8 cellular contexts compared by ENCODE assay signal in the genomic region with DNA sequence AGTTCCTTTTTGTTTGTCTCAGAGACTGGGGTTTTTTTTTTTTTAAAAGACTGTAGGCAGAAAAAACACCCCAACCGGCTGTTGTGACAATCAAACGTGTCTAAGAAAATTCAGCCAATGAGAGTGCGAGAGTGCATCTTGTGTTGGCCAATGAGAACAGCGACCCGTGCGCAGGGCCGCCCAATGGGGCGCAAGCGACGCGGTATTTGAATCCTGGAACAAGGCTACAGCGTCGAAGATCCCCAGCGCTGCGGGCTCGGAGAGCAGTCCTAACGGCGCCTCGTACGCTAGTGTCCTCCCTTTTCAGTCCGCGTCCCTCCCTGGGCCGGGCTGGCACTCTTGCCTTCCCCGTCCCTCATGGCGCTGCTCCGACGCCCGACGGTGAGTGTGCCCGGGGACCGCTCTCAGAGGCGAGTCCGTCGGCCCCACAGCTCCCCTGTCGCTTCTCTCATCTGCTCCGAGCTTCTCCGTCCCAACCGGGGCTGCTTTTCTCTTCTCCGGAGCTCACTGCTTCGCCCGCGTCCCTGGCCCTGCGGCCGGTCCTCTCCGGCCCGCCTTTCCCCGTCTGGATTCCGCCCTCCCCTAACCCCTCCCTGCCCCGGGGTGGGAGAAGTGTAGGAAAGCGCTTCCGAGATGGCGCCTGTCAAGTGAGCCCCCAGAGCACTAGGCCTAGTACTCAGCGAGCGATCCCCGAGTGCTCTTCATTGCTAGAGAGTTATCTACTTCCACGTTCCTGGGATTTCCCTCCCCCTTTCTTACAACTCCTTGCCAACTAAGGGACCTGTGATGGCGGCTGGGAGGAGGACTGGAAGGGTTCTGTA. TPM values are rescaled to one million over a fixed set of nuclear protein-coding genes. Genes with fewer than 3 reads are reported as not detected.
DNase-seq lines count a peak whose midpoint lies in the region; ATAC-seq lines count a peak whose summit lies in the region.

A gene (plus strand): TSS at position 235 of the 821 bp plus-strand sequence. CDS start 123 bp downstream, at position 358.

- no peaks in the 10 kb centered on the region for H3K9me3 Mint-ChIP-seq in effector memory CD8-positive, alpha-beta T cell

- H3K4me3 Mint-ChIP-seq in effector memory CD8-positive, alpha-beta T cell, result peak within 1 kb of the TSS; percentile 98

- H3K27ac Mint-ChIP-seq in effector memory CD8-positive, alpha-beta T cell, result peak within 1 kb of the TSS; percentile 99 to 100

- H3K4me1 Mint-ChIP-seq in effector memory CD8-positive, alpha-beta T cell (ENCODE audit: low read depth in 2 of 2), result peaks cover 7 to 12% of the 10 kb centered on the region in 2 donors

- ATAC-seq in GM21367 (IDR thresholded peaks at IDR 0.05; ENCODE audit: unreplicated experiment), result peak; percentile 95
- peak; percentile 100 for ATAC-seq in effector memory CD8-positive, alpha-beta T cell (replicated peaks)

- no peaks in the 10 kb centered on the region for H3K27me3 Mint-ChIP-seq in effector memory CD8-positive, alpha-beta T cell

- peaks cover 14% of the 10 kb centered on the region for H3K36me3 Mint-ChIP-seq in effector memory CD8-positive, alpha-beta T cell (ENCODE audit: insufficient read depth)

- peak; percentile 93 for DNase-seq in COR-L47 (lab: John Stamatoyannopoulos, UW)
- DNase-seq in HT1080 (ENCODE audit: low read depth), result peak; percentile 95
- peak; percentile 97 to 98 for DNase-seq in NOMO-1 (lab: John Stamatoyannopoulos, UW; ENCODE audit: unreplicated experiment in 2 of 2)
- DNase-seq in activated CD8-positive, alpha-beta memory T cell treated with anti-CD3 and anti-CD28 coated beads for 24 hours, result peak; percentile 86
- peak; percentile 77 to 82 (median 78) for DNase-seq in effector memory CD8-positive, alpha-beta T cell
- peak; percentile 96 for DNase-seq in medulla oblongata (ENCODE audit: extremely low spot score)
- DNase-seq in stimulated activated CD8-positive, alpha-beta memory T cell treated with anti-CD3 and anti-CD28 coated beads, Interleukin-12 subunit alpha, Interleukin-12 subunit beta, amount 100 ng/mL, for 1 hour (ENCODE audit: low read depth), result peak; percentile 72

RNA-seq across cellular contexts. Expression of the gene that starts here (rescaled TPM):
- 92.3 and 116 TPM in 2 replicates for total RNA-seq in HT1080 (2014; rRNA removed; shearing (Covaris generic))
- polyA plus RNA-seq in HT1080 (2015; cell fraction: cytosol; rRNA removed), result 115 and 119 TPM in 2 replicates
- polyA plus RNA-seq in HT1080 (2015; cell fraction: nucleus; rRNA removed), result 108 and 124 TPM in 2 replicates

Comparison
In these comparisons a context has a peak if more than half of its experiments do, and no peak if none do; other contexts are left out.
1. Peak in every context shown above with its lines: DNase-seq and ATAC-seq.